In genomic region chr19:40403262-40403984, GRCh38 we compare ENCODE assay signal across 8 cellular contexts. TPM values are rescaled to one million over a fixed set of nuclear protein-coding genes. Genes with fewer than 3 reads are reported as not detected.
DNase-seq lines count a peak whose midpoint lies in the region; ATAC-seq, FAIRE-seq and TF ChIP-seq lines count a peak whose summit lies in the region.

No MANE protein-coding gene starts in this region.

- H3K36me3 ChIP-seq in thoracic aorta = no peaks in the 10 kb centered on the region

- ATAC-seq in GM21515 (IDR thresholded peaks at IDR 0.05; ENCODE audit: unreplicated experiment) = peak; percentile 60
- peak; percentile 73 for ATAC-seq in thoracic aorta (ENCODE audit: insufficient number of reproducible peaks, low FRiP score, low read depth)

- H3K9me3 ChIP-seq in thoracic aorta = no peaks in the 10 kb centered on the region

- H3K27ac ChIP-seq in thoracic aorta = peak overlapping the region; percentile 77 to 86

- peak overlapping the region; percentile 83 for H3K4me3 ChIP-seq in thoracic aorta

- TF ChIP-seq RAD21 in Ishikawa (IDR thresholded peaks at IDR 0.05; ENCODE audit: low read depth) = no peak

- DNase-seq in D341Med (ENCODE audit: low spot score) = peak; percentile 89
- DNase-seq in SHP77 treated with DMSO at 0.1 percent for 48 hours (lab: John Stamatoyannopoulos, UW) = peak; percentile 72
- peak; percentile 65 for DNase-seq in activated gamma-delta T cell (lab: John Stamatoyannopoulos, UW)
- peak; percentile 68 to 85 for DNase-seq in frontal cortex (ENCODE audit: low spot score in 2 of 2)
- DNase-seq in nucleus accumbens (lab: John Stamatoyannopoulos, UW) = peak in 39 of 56 donors; percentile 3 to 71 (median 18)
- DNase-seq in thoracic aorta (ENCODE audit: low spot score) = peak; percentile 79

- no peak for TF ChIP-seq EP300 in Ishikawa (IDR thresholded peaks at IDR 0.05; ENCODE audit: borderline replicate concordance)

- TF ChIP-seq CTCF in thoracic aorta (IDR thresholded peaks at IDR 0.05) = no peak

- no peaks in the 10 kb centered on the region for H3K27me3 ChIP-seq in thoracic aorta (replicated peaks; ENCODE audit: insufficient read depth)

- no peak for FAIRE-seq in frontal cortex (lab: Jason Lieb, UNC)

- H3K4me1 ChIP-seq in thoracic aorta (ENCODE audit: control insufficient read depth in 1 of 2, low read depth in 2 of 2) = peaks cover 5 to 14% of the 10 kb centered on the region in 2 donors

TF ChIP-seq in Ishikawa, 13 proteins besides CTCF, POLR2A, EP300 and RAD21:
- peak; percentile 57; the same call in 1 of the 2 replicates for TF ChIP-seq YY1 (IDR thresholded peaks at IDR 0.05; ENCODE audit: low read depth)
- peak; percentile 29 for TF ChIP-seq MAX (IDR thresholded peaks at IDR 0.05)
- TF ChIP-seq FOXM1 (IDR thresholded peaks at IDR 0.05; ENCODE audit: borderline replicate concordance, low read depth) = no peak
- 0 out of 2 replicates have a peak, but pooled peaks have one; percentile 66 for TF ChIP-seq ZBTB7A (IDR thresholded peaks at IDR 0.05; ENCODE audit: low read depth)

RNA-seq across cellular contexts. Expression of gene PRX, which starts 9.8 kb away (rescaled TPM):
- total RNA-seq in frontal cortex = 1.2 TPM
- 1 to 10 TPM; 3.7 to 7.3 TPM for total RNA-seq in thoracic aorta

RNA-seq across cellular contexts. Expression of gene HIPK4, which starts 13.4 kb away (rescaled TPM):
- not detected for total RNA-seq in frontal cortex
- total RNA-seq in thoracic aorta = not detected

RNA-seq across cellular contexts. Expression of gene SERTAD1, which starts 22.4 kb away (rescaled TPM):
- 2.0 TPM for total RNA-seq in frontal cortex
- total RNA-seq in thoracic aorta = 10 to 100 TPM; 22.7 to 42.3 TPM

RNA-seq across cellular contexts. Expression of gene SERTAD3, which starts 40.7 kb away (rescaled TPM):
- total RNA-seq in frontal cortex (7.3 TPM), thoracic aorta (10 to 100 TPM; 12.3 to 19.4 TPM)

RNA-seq across cellular contexts. Expression of gene PLD3, which starts 54.9 kb away (rescaled TPM):
- total RNA-seq in frontal cortex (112 TPM), thoracic aorta (100 to 1,000 TPM; 386 to 531 TPM)

Comparison
In these comparisons a context has a peak if more than half of its experiments do, and no peak if none do; other contexts are left out.
1. Peak in every context shown above with its lines: DNase-seq, ATAC-seq, H3K4me3 ChIP-seq and H3K27ac ChIP-seq.
2. DNase-seq: peak in every context shown above with its lines; median percentile 89 in D341Med; 79 in thoracic aorta; 76 in frontal cortex; 72 in SHP77 treated with DMSO at 0.1 percent for 48 hours; 65 in activated gamma-delta T cell; 18 in nucleus accumbens.